ENCODE assay signal across 9 cellular contexts in the genomic region with DNA sequence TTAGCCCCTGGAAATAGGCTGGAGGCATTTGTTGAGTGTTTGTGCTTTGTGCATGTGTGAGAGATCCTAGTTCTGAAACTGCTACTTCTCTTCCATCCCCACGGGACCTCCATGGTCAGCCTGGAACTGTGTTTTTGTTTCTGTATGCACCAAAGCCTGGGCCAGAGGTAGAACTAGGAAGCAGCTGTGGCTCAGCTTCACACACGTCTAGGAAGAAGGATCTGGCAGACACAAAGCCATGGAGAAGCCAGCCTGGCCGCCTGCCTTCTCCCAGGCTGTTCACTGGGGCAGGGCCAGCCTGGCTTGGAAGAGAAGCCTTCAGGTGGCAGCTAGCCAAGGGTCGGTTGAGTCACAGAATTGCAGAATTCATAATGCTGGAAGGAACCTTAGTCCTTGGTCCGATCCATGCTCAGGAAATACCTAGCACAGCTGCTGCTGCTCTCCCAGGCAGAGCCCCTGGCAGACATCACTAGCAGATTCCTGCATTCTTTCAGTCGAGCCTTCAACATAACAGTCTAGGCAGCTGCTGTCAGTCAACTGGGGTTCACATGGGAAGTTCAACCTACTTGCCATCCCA. TPM values are rescaled to one million over a fixed set of nuclear protein-coding genes. Genes with fewer than 3 reads are reported as not detected.
DNase-seq lines count a peak whose midpoint lies in the region; ATAC-seq and TF ChIP-seq lines count a peak whose summit lies in the region.
"Had no signal": no experiment of that assay in that cellular context is flagged by ENCODE, and none has a peak within 500 bp of the region (broad histone marks: within the 10 kb centered on the region; RNA-seq: fewer than 3 reads in every experiment).

No MANE protein-coding gene starts in this region.

- no peaks in the 10 kb centered on the region for H3K27me3 ChIP-seq in PC-3 (ENCODE audit: low read length)

- DNase-seq in EL (peak; percentile 99), PC-3 (peak; percentile 96), epithelial cell of prostate (ENCODE audit: low read depth, low spot score) (peak; percentile 67), myocyte (ENCODE audit: low read depth) (peak; percentile 95), type B pancreatic cell (ENCODE audit: extremely low spot score, unreplicated experiment) (no peak), NK-92 (lab: John Stamatoyannopoulos, UW; ENCODE audit: unreplicated experiment) (no peak)
- DNase-seq in activated CD8-positive, alpha-beta memory T cell treated with anti-CD3 and anti-CD28 coated beads, Interleukin-2, amount 50 U/mL, for 4 hours = no peak

- H3K4me2 ChIP-seq in PC-3 (ENCODE audit: low read length) = peak overlapping the region; percentile 63

- H3K79me2 ChIP-seq in PC-3 (ENCODE audit: low read length) = peaks cover 7% of the 10 kb centered on the region; the same call in 1 of the 2 replicates

- H3K4me3 Mint-ChIP-seq in type B pancreatic cell = no peak overlapping the region
- H3K4me3 Mint-ChIP-seq: memory B cell had no signal

- H3K9ac ChIP-seq in PC-3 (ENCODE audit: low read length) = no peak overlapping the region; the same call in 1 of the 2 replicates

- no peaks in the 10 kb centered on the region for H3K27me3 Mint-ChIP-seq in type B pancreatic cell
- H3K27me3 Mint-ChIP-seq: memory B cell had no signal

- no peaks in the 10 kb centered on the region for H3F3A ChIP-seq in PC-3 (ENCODE audit: low read length, unreplicated experiment)

- intact Hi-C loops in PC-3 (cut with micrococcal nuclease) = loop anchor here (5.0 kb wide), 1 partner anchor 38 kb away; no protein-coding TSS in a partner anchor

- peak overlapping the region; percentile 74 for H3K27ac ChIP-seq in PC-3 (ENCODE audit: low read length)
- H3K27ac ChIP-seq in epithelial cell of prostate = peak overlapping the region; percentile 59

- no peaks in the 10 kb centered on the region for H3K36me3 ChIP-seq in PC-3 (ENCODE audit: low read depth, low read length)

- H3K9me3 Mint-ChIP-seq in type B pancreatic cell = no peaks in the 10 kb centered on the region
- H3K9me3 Mint-ChIP-seq: memory B cell had no signal

- H3K4me1 Mint-ChIP-seq in type B pancreatic cell (ENCODE audit: unreplicated experiment) = no peaks in the 10 kb centered on the region

- H3K36me3 Mint-ChIP-seq in type B pancreatic cell = no peaks in the 10 kb centered on the region
- H3K36me3 Mint-ChIP-seq: memory B cell had no signal

- no TSS peak for BruUV-seq in PC-3 (replicated peaks; lab: Mats Ljungman, UMichigan)

- no peak overlapping the region for H3K4me3 ChIP-seq in PC-3 (ENCODE audit: low read length)

- peaks cover 20% of the 10 kb centered on the region for H3K4me1 ChIP-seq in PC-3 (ENCODE audit: insufficient read depth, low read length)

- H3K9me2 ChIP-seq in PC-3 (replicated peaks; ENCODE audit: low read length) = no peaks in the 10 kb centered on the region

- no peaks in the 10 kb centered on the region for H4K20me1 ChIP-seq in PC-3 (ENCODE audit: low read length)

- H3K27ac Mint-ChIP-seq in type B pancreatic cell = no peak overlapping the region
- H3K27ac Mint-ChIP-seq: memory B cell had no signal

- CTCF ChIA-PET in PC-3 (lab: Charles Lee) = no interaction called here

- TF ChIP-seq CTCF in PC-3 (conservative IDR thresholded peaks at IDR 0.05; ENCODE audit: low read depth, low read length) (no peak), type B pancreatic cell (conservative IDR thresholded peaks at IDR 0.05) (no peak)

- H3K9me3 ChIP-seq in PC-3 (ENCODE audit: low read length) = no peaks in the 10 kb centered on the region

- POLR2A ChIA-PET in PC-3 (lab: Charles Lee; ENCODE audit: unreplicated experiment) = no interaction called here

- ATAC-seq in PC-3 (peak; percentile 91), GM18502 (IDR thresholded peaks at IDR 0.05; ENCODE audit: poor library complexity, unreplicated experiment) (no peak)

- peak overlapping the region; percentile 75 for H2AFZ ChIP-seq in PC-3 (ENCODE audit: low read length)

RNA-seq across cellular contexts. Expression of gene RIN3, which starts 27.0 kb away (rescaled TPM):
- total RNA-seq in PC-3 (2014; rRNA removed) (4.8 and 6.2 TPM in 2 replicates), myocyte (0.51 and 0.83 TPM in 2 replicates), type B pancreatic cell (ENCODE audit: low replicate concordance) (11.3 and 12.9 TPM in 2 replicates)
- polyA plus RNA-seq in myocyte (2012) = 3.1 TPM

Comparison
In these comparisons a context has a peak if more than half of its experiments do, and no peak if none do; other contexts are left out.
1. DNase-seq: peak in EL (single experiment), PC-3 (single experiment), epithelial cell of prostate (single experiment) and myocyte (single experiment); none in type B pancreatic cell (single experiment), activated CD8-positive, alpha-beta memory T cell treated with anti-CD3 and anti-CD28 coated beads, Interleukin-2, amount 50 U/mL, for 4 hours (single experiment) and NK-92 (single experiment).